1 cellular context compared by ENCODE assay signal in the genomic region with DNA sequence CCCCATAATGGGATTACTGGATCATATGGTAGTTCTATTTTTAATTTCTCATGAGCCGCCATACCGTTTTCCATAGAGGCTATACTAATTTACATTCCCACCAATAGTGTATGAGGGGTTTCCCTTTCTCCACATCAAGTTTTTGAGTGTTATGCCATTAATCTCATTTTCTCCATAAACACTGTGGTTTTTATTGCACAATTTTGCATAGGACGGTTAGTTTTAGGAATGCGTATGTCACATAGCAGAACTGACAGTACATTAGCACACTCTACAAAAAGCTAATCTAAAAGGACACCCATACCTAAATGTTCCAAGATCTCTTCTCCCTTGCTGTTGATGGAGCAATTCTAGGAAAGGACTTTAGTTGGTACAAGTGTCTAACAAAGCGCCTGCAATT.
A peak's percentile ranks its signal among the peaks of the same experiment; 100 is the strongest.
TF ChIP-seq lines count a peak whose summit lies in the region.

No MANE protein-coding gene starts in this region.

TF ChIP-seq in K562, 482 proteins besides CTCF, POLR2A, EP300 and RAD21:
- TF ChIP-seq, protein P1, sequence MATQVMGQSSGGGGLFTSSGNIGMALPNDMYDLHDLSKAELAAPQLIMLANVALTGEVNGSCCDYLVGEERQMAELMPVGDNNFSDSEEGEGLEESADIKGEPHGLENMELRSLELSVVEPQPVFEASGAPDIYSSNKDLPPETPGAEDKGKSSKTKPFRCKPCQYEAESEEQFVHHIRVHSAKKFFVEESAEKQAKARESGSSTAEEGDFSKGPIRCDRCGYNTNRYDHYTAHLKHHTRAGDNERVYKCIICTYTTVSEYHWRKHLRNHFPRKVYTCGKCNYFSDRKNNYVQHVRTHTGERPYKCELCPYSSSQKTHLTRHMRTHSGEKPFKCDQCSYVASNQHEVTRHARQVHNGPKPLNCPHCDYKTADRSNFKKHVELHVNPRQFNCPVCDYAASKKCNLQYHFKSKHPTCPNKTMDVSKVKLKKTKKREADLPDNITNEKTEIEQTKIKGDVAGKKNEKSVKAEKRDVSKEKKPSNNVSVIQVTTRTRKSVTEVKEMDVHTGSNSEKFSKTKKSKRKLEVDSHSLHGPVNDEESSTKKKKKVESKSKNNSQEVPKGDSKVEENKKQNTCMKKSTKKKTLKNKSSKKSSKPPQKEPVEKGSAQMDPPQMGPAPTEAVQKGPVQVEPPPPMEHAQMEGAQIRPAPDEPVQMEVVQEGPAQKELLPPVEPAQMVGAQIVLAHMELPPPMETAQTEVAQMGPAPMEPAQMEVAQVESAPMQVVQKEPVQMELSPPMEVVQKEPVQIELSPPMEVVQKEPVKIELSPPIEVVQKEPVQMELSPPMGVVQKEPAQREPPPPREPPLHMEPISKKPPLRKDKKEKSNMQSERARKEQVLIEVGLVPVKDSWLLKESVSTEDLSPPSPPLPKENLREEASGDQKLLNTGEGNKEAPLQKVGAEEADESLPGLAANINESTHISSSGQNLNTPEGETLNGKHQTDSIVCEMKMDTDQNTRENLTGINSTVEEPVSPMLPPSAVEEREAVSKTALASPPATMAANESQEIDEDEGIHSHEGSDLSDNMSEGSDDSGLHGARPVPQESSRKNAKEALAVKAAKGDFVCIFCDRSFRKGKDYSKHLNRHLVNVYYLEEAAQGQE (CRISPR knock-in tag; IDR thresholded peaks at IDR 0.05; ENCODE audit: low read depth) = no peak
- TF ChIP-seq, protein P2, sequence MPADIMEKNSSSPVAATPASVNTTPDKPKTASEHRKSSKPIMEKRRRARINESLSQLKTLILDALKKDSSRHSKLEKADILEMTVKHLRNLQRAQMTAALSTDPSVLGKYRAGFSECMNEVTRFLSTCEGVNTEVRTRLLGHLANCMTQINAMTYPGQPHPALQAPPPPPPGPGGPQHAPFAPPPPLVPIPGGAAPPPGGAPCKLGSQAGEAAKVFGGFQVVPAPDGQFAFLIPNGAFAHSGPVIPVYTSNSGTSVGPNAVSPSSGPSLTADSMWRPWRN (IDR thresholded peaks at IDR 0.05; ENCODE audit: low read depth) = no peak
- TF ChIP-seq ZNF75A (CRISPR knock-in tag; IDR thresholded peaks at IDR 0.05) (no peak), NFXL1 (CRISPR knock-in tag; IDR thresholded peaks at IDR 0.05) (no peak), ESRRA (IDR thresholded peaks at IDR 0.05; ENCODE audit: borderline replicate concordance, low read depth) (no peak), CEBPB (tag; IDR thresholded peaks at IDR 0.05) (0 out of 2 replicates have a peak, but pooled peaks have one; percentile 45)
